ENCODE assay signal across 1 cellular context in the genomic region with DNA sequence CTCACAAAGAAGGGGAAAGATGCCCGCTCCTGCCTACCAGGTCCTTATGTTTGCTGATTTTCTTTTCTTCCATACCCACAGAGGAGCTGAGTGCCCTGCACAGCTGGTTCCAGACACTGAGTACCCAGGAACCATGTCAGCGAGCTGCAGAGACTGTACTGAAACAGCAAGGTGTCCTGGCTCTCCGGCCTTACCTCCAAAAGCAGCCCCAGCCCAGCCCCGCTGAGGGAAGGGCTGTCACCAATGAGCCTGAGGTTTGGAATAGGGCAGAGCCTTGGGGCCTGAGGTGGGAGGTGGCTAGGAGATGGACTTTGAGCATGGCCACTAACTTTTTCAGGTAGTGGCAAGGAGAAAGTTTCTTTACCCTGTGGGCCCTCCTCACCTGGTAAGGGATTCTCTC.
A peak's percentile ranks its signal among the peaks of the same experiment; 100 is the strongest.
TF ChIP-seq lines count a peak whose summit lies in the region.

No MANE protein-coding gene starts in this region.

TF ChIP-seq in K562, 482 proteins besides CTCF, POLR2A, EP300 and RAD21:
- TF ChIP-seq, protein P1, sequence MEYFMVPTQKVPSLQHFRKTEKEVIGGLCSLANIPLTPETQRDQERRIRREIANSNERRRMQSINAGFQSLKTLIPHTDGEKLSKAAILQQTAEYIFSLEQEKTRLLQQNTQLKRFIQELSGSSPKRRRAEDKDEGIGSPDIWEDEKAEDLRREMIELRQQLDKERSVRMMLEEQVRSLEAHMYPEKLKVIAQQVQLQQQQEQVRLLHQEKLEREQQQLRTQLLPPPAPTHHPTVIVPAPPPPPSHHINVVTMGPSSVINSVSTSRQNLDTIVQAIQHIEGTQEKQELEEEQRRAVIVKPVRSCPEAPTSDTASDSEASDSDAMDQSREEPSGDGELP (CRISPR knock-in tag; IDR thresholded peaks at IDR 0.05; ENCODE audit: borderline replicate concordance): 0 out of 2 replicates have a peak, but pooled peaks have one; percentile 29
- TF ChIP-seq, protein P2, sequence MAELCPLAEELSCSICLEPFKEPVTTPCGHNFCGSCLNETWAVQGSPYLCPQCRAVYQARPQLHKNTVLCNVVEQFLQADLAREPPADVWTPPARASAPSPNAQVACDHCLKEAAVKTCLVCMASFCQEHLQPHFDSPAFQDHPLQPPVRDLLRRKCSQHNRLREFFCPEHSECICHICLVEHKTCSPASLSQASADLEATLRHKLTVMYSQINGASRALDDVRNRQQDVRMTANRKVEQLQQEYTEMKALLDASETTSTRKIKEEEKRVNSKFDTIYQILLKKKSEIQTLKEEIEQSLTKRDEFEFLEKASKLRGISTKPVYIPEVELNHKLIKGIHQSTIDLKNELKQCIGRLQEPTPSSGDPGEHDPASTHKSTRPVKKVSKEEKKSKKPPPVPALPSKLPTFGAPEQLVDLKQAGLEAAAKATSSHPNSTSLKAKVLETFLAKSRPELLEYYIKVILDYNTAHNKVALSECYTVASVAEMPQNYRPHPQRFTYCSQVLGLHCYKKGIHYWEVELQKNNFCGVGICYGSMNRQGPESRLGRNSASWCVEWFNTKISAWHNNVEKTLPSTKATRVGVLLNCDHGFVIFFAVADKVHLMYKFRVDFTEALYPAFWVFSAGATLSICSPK (IDR thresholded peaks at IDR 0.05; ENCODE audit: borderline replicate concordance): no peak
- peak; percentile 58 for TF ChIP-seq RBFOX2 (IDR thresholded peaks at IDR 0.05; ENCODE audit: low read depth, low read length)
